Comparison of ENCODE assay signal across 8 cellular contexts in genomic region chr5:94969174-94969573, GRCh38.
A peak's percentile ranks its signal among the peaks of the same experiment; 100 is the strongest.
DNase-seq lines count a peak whose midpoint lies in the region; ATAC-seq and TF ChIP-seq lines count a peak whose summit lies in the region.

No MANE protein-coding gene starts in this region.

- no peak overlapping the region for H3K4me3 ChIP-seq in fibroblast of pulmonary artery (replicated peaks; ENCODE audit: low read depth, low read length)

- intact Hi-C loops in left ventricle myocardium superior (cut with micrococcal nuclease) = loop anchor here (2.0 kb wide), 1 partner anchor 270 kb away; no protein-coding TSS in a partner anchor

- H3K36me3 Mint-ChIP-seq in glutamatergic neuron (ENCODE audit: unreplicated experiment) = no peaks in the 10 kb centered on the region
- peaks cover 0 to 2% (median 0%) of the 10 kb centered on the region in 3 donors for H3K36me3 Mint-ChIP-seq in naive thymus-derived CD8-positive, alpha-beta T cell

- DNase-seq in Caki2 (ENCODE audit: low read depth) (peak; percentile 8), NCI-H748 (lab: John Stamatoyannopoulos, UW; ENCODE audit: unreplicated experiment) (peak; percentile 20), fibroblast of pulmonary artery (ENCODE audit: low read depth) (peak; percentile 55), glutamatergic neuron (no peak), middle frontal gyrus (ENCODE audit: extremely low spot score, low spot score) (no peak), left ventricle myocardium superior (no peak)
- DNase-seq in naive thymus-derived CD8-positive, alpha-beta T cell = no peak

- peaks cover 3% of the 10 kb centered on the region for H3K4me1 Mint-ChIP-seq in glutamatergic neuron (ENCODE audit: low read depth, unreplicated experiment)
- no peaks in the 10 kb centered on the region for H3K4me1 Mint-ChIP-seq in naive thymus-derived CD8-positive, alpha-beta T cell

- POLR2A ChIA-PET in naive thymus-derived CD8-positive, alpha-beta T cell (lab: Charles Lee) = no interaction called here

- no peak overlapping the region for H3K27ac Mint-ChIP-seq in glutamatergic neuron (ENCODE audit: unreplicated experiment)
- H3K27ac Mint-ChIP-seq in naive thymus-derived CD8-positive, alpha-beta T cell = no peak overlapping the region

- in situ Hi-C loops in Caki2 (cut with HindIII; ENCODE audit: low pct_unique_long_range_greater_than_20kb, low sequenced_read_pairs) = no loop called here

- no peak overlapping the region for H3K4me3 Mint-ChIP-seq in glutamatergic neuron (ENCODE audit: unreplicated experiment)
- H3K4me3 Mint-ChIP-seq in naive thymus-derived CD8-positive, alpha-beta T cell = no peak overlapping the region

- no peaks in the 10 kb centered on the region for H3K27me3 Mint-ChIP-seq in glutamatergic neuron (ENCODE audit: unreplicated experiment)
- peaks cover 0 to 2% (median 0%) of the 10 kb centered on the region in 5 donors for H3K27me3 Mint-ChIP-seq in naive thymus-derived CD8-positive, alpha-beta T cell

- ATAC-seq in GM21786 (IDR thresholded peaks at IDR 0.05; ENCODE audit: unreplicated experiment) = peak; percentile 64
- ATAC-seq in naive thymus-derived CD8-positive, alpha-beta T cell = no peak
- ATAC-seq in left ventricle myocardium superior = no peak

- TF ChIP-seq CTCF in fibroblast of pulmonary artery (IDR thresholded peaks at IDR 0.05; ENCODE audit: low read length, missing control alignments) = peak; percentile 29
- no peak for TF ChIP-seq CTCF in glutamatergic neuron (IDR thresholded peaks at IDR 0.05; ENCODE audit: partially characterized antibody, unreplicated experiment)

- H3K9me3 Mint-ChIP-seq in glutamatergic neuron (ENCODE audit: unreplicated experiment) = peaks cover under 1% of the 10 kb centered on the region
- no peaks in the 10 kb centered on the region for H3K9me3 Mint-ChIP-seq in naive thymus-derived CD8-positive, alpha-beta T cell

Comparison
In these comparisons a context has a peak if more than half of its experiments do, and no peak if none do; other contexts are left out.
1. DNase-seq: peak in Caki2 (single experiment), NCI-H748 (single experiment) and fibroblast of pulmonary artery (single experiment); none in glutamatergic neuron (single experiment), naive thymus-derived CD8-positive, alpha-beta T cell (0 of 10), middle frontal gyrus (single experiment) and left ventricle myocardium superior (single experiment).